In genomic region chr9:28699632-28700031, GRCh38 we compare ENCODE assay signal across 17 cellular contexts.
DNase-seq lines count a peak whose midpoint lies in the region; ATAC-seq and TF ChIP-seq lines count a peak whose summit lies in the region.
"Had no signal": no experiment of that assay in that cellular context is flagged by ENCODE, and none has a peak within 500 bp of the region (broad histone marks: within the 10 kb centered on the region; RNA-seq: fewer than 3 reads in every experiment).

No MANE protein-coding gene starts in this region.

- no peak overlapping the region for H3K4ac ChIP-seq in mesendoderm (ENCODE audit: low read depth, low read length)

- H4K20me1 ChIP-seq in SK-N-SH (ENCODE audit: insufficient read depth), result no peaks in the 10 kb centered on the region
- H4K20me1 ChIP-seq: BLaER1 treated with 17β-estradiol and CSF1 and Interleukin-3, amounts not matched to agents 10 nM and 100 nM had no signal

- no peak overlapping the region for H2AFZ ChIP-seq in SK-N-SH (ENCODE audit: low read depth)

- POLR2A ChIA-PET in SK-N-SH (lab: Yijun Ruan, JAX), result no interaction called here

- H3K36me3 ChIP-seq in SK-N-SH (replicated peaks in 1 of 2; ENCODE audit: control insufficient read depth in 1 of 2, insufficient read depth in 2 of 2, low read length in 1 of 2), result no peaks in the 10 kb centered on the region
- no peaks in the 10 kb centered on the region for H3K36me3 ChIP-seq in mesendoderm (ENCODE audit: control insufficient read depth, insufficient read depth, low read length)
- H3K36me3 ChIP-seq: BLaER1 treated with 17β-estradiol and CSF1 and Interleukin-3, amounts not matched to agents 10 nM and 100 nM had no signal

- DNase-seq in SK-N-SH (no peak), OCI-M1 (lab: John Stamatoyannopoulos, UW) (peak; percentile 6), mesendoderm (peak; percentile 11), ureter (ENCODE audit: low spot score) (no peak)
- no peak for DNase-seq in stimulated activated CD4-positive, alpha-beta T cell treated with anti-CD3 and anti-CD28 coated beads, Interleukin-1b, Interleukin-23, amount 100 ng/mL, for 48 hours
- DNase-seq: ACHN; Calu3; CD4-positive, alpha-beta T cell; CD8-positive, alpha-beta T cell; DMS79 treated with DMSO at 0.1 percent for 48 hours; GF-D8 had no signal

- TF ChIP-seq CTCF in SK-N-SH (IDR thresholded peaks at IDR 0.05), result no peak

- H3K27me3 ChIP-seq in SK-N-SH (ENCODE audit: insufficient read depth) (no peaks in the 10 kb centered on the region), mesendoderm (ENCODE audit: insufficient read depth, low read length, poor library complexity) (no peaks in the 10 kb centered on the region)
- H3K27me3 ChIP-seq: BLaER1 treated with 17β-estradiol and CSF1 and Interleukin-3, amounts not matched to agents 10 nM and 100 nM had no signal

- no peak for TF ChIP-seq RAD21 in SK-N-SH (IDR thresholded peaks at IDR 0.05; ENCODE audit: low read length)

- H2BK5ac ChIP-seq in mesendoderm (ENCODE audit: low read length), result no peak overlapping the region

- 75% methylated on average over 6 of the region's 6 CpGs for WGBS in SK-N-SH (ENCODE audit: low lambda C conversion rate)
- no CpG with 5 or more reads among the region's 6 CpGs for WGBS in mesendoderm (ENCODE audit: extremely low coverage, insufficient coverage, low lambda C conversion rate)

- no peak for TF ChIP-seq EP300 in SK-N-SH (IDR thresholded peaks at IDR 0.05; ENCODE audit: borderline replicate concordance in 1 of 2, low read depth in 1 of 2, low read length in 1 of 2)

- H3K79me1 ChIP-seq in mesendoderm (ENCODE audit: low read length), result no peaks in the 10 kb centered on the region

- no peak overlapping the region for H2AK5ac ChIP-seq in mesendoderm (ENCODE audit: low read length)

- no peak overlapping the region for H2BK120ac ChIP-seq in mesendoderm (ENCODE audit: low read depth, low read length)

- no peak overlapping the region for H3K4me3 ChIP-seq in SK-N-SH (ENCODE audit: low read depth in 2 of 2, low read length in 1 of 2)
- no peak overlapping the region for H3K4me3 ChIP-seq in mesendoderm (ENCODE audit: low read length)
- H3K4me3 ChIP-seq: A549; BLaER1 treated with 17β-estradiol and CSF1 and Interleukin-3, amounts not matched to agents 10 nM and 100 nM had no signal

- no peak overlapping the region for H3K23ac ChIP-seq in mesendoderm (ENCODE audit: low read length)

- no peak overlapping the region for H3K18ac ChIP-seq in mesendoderm (ENCODE audit: low read length)

- H3F3A ChIP-seq in SK-N-SH (replicated peaks; ENCODE audit: insufficient read depth), result no peaks in the 10 kb centered on the region

- H3K79me2 ChIP-seq in SK-N-SH (ENCODE audit: insufficient read depth), result no peaks in the 10 kb centered on the region
- no peaks in the 10 kb centered on the region for H3K79me2 ChIP-seq in mesendoderm (ENCODE audit: control insufficient read depth, insufficient read depth, low read length)

- CTCF ChIA-PET in SK-N-SH (lab: Yijun Ruan, JAX), result interaction anchor here (0.6 kb wide), 1 partner anchor 23 kb away, joined by 3 read pairs; no protein-coding TSS in a partner anchor

- H3K27ac ChIP-seq in SK-N-SH (ENCODE audit: low read depth in 2 of 2, low read length in 1 of 2), result no peak overlapping the region
- H3K27ac ChIP-seq in mesendoderm (ENCODE audit: low read depth, low read length), result no peak overlapping the region
- H3K27ac ChIP-seq: 22Rv1; A549; BLaER1 treated with 17β-estradiol and CSF1 and Interleukin-3, amounts not matched to agents 10 nM and 100 nM; C4-2B had no signal

- no peak overlapping the region for H2BK15ac ChIP-seq in mesendoderm (replicated peaks; ENCODE audit: low read depth)

- no peak overlapping the region for H3K9ac ChIP-seq in SK-N-SH
- H3K9ac ChIP-seq in mesendoderm (ENCODE audit: low read length), result no peak overlapping the region
- H3K9ac ChIP-seq: BLaER1 treated with 17β-estradiol and CSF1 and Interleukin-3, amounts not matched to agents 10 nM and 100 nM had no signal

- H3K4me1 ChIP-seq in SK-N-SH (ENCODE audit: control insufficient read depth in 1 of 2, insufficient read depth in 2 of 2, low read depth in 1 of 2, low read length in 1 of 2) (no peaks in the 10 kb centered on the region; a peak in 1 of 4 replicates), mesendoderm (ENCODE audit: control insufficient read depth, low read depth, low read length) (no peaks in the 10 kb centered on the region)
- H3K4me1 ChIP-seq: A549; BLaER1 treated with 17β-estradiol and CSF1 and Interleukin-3, amounts not matched to agents 10 nM and 100 nM; Caco-2 had no signal

- no peaks in the 10 kb centered on the region for H3K9me3 ChIP-seq in SK-N-SH
- H3K9me3 ChIP-seq: A549, Caco-2 had no signal

- H3K9me2 ChIP-seq in SK-N-SH, result 0 out of 2 replicates have a peak, but pooled peaks cover 3% of the 10 kb centered on the region

- no peak overlapping the region for H3K56ac ChIP-seq in mesendoderm (ENCODE audit: low read length)

- H3K4me2 ChIP-seq in SK-N-SH, result no peak overlapping the region
- no peak overlapping the region for H3K4me2 ChIP-seq in mesendoderm (ENCODE audit: low read length)
- H3K4me2 ChIP-seq: A549; BLaER1 treated with 17β-estradiol and CSF1 and Interleukin-3, amounts not matched to agents 10 nM and 100 nM had no signal

- no peak for ATAC-seq in SK-N-SH treated with all-trans-retinoic acid at 6 μM for 48 hours
- ATAC-seq: A549; CD8-positive, alpha-beta T cell had no signal

- no peak overlapping the region for H4K5ac ChIP-seq in mesendoderm (ENCODE audit: low read length)

- no peak overlapping the region for H4K8ac ChIP-seq in mesendoderm (ENCODE audit: low read depth, low read length)

TF ChIP-seq in SK-N-SH, 30 proteins besides CTCF, POLR2A, EP300 and RAD21:
- 0 out of 2 replicates have a peak, but pooled peaks have one; percentile 7 for TF ChIP-seq GATA2 (CRISPR knock-in tag; IDR thresholded peaks at IDR 0.05)
- TF ChIP-seq TEAD4 (IDR thresholded peaks at IDR 0.05; ENCODE audit: borderline replicate concordance, insufficient read depth), result no peak
- TF ChIP-seq MAX (IDR thresholded peaks at IDR 0.05; ENCODE audit: low read depth), result no peak

TF ChIP-seq in SK-N-SH treated with all-trans-retinoic acid at 6 μM for 48 hours, 23 proteins besides CTCF, POLR2A, EP300 and RAD21 (continues in another document):
- TF ChIP-seq ZFP30 (CRISPR knock-in tag; IDR thresholded peaks at IDR 0.05), result no peak
- no peak for TF ChIP-seq CSRNP3 (CRISPR knock-in tag; IDR thresholded peaks at IDR 0.05)
- TF ChIP-seq OSR1 (CRISPR knock-in tag; IDR thresholded peaks at IDR 0.05), result no peak
- TF ChIP-seq GLIS3 (CRISPR knock-in tag; IDR thresholded peaks at IDR 0.05), result no peak
- no peak for TF ChIP-seq PPARA (CRISPR knock-in tag; IDR thresholded peaks at IDR 0.05; ENCODE audit: borderline replicate concordance)
- TF ChIP-seq ZNF70 (CRISPR knock-in tag; IDR thresholded peaks at IDR 0.05), result no peak
- TF ChIP-seq SNAI2 (CRISPR knock-in tag; IDR thresholded peaks at IDR 0.05), result no peak
- TF ChIP-seq ZNF8 (CRISPR knock-in tag; IDR thresholded peaks at IDR 0.05), result no peak
- TF ChIP-seq ZFP3 (CRISPR knock-in tag; IDR thresholded peaks at IDR 0.05), result no peak
- TF ChIP-seq ZNF565 (CRISPR knock-in tag; conservative IDR thresholded peaks at IDR 0.05; ENCODE audit: low read depth), result no peak
- no peak for TF ChIP-seq BACH2 (CRISPR knock-in tag; IDR thresholded peaks at IDR 0.05; ENCODE audit: borderline replicate concordance)
- no peak for TF ChIP-seq TCF4 (CRISPR knock-in tag; IDR thresholded peaks at IDR 0.05; ENCODE audit: borderline replicate concordance)
- no peak for TF ChIP-seq ARNTL (CRISPR knock-in tag; IDR thresholded peaks at IDR 0.05; ENCODE audit: borderline replicate concordance, low read depth)
- no peak for TF ChIP-seq ZC3H10 (CRISPR knock-in tag; IDR thresholded peaks at IDR 0.05)
- TF ChIP-seq ISL1 (CRISPR knock-in tag; IDR thresholded peaks at IDR 0.05), result no peak
- no peak for TF ChIP-seq TSHZ2 (CRISPR knock-in tag; IDR thresholded peaks at IDR 0.05)
- no peak for TF ChIP-seq CSDC2 (CRISPR knock-in tag; IDR thresholded peaks at IDR 0.05)

Comparison
In these comparisons a context has a peak if more than half of its experiments do, and no peak if none do; other contexts are left out.
1. DNase-seq: peak in OCI-M1 (single experiment) and mesendoderm (single experiment); none in SK-N-SH (single experiment), stimulated activated CD4-positive, alpha-beta T cell treated with anti-CD3 and anti-CD28 coated beads, Interleukin-1b, Interleukin-23, amount 100 ng/mL, for 48 hours (single experiment) and ureter (single experiment).